Comparison of ENCODE assay signal across 8 cellular contexts in genomic region chr1:93848352-93848883, GRCh38. TPM values are rescaled to one million over a fixed set of nuclear protein-coding genes. Genes with fewer than 3 reads are reported as not detected.
DNase-seq lines count a peak whose midpoint lies in the region; ATAC-seq, FAIRE-seq and TF ChIP-seq lines count a peak whose summit lies in the region.

No MANE protein-coding gene starts in this region.

- peaks cover 16% of the 10 kb centered on the region for H3K27me3 Mint-ChIP-seq in GM23338 (ENCODE audit: insufficient read depth, low read depth, poor library complexity)

- peaks cover 22% of the 10 kb centered on the region for H3K9me3 Mint-ChIP-seq in GM23338

- no peak for TF ChIP-seq POLR2A in gastroesophageal sphincter (IDR thresholded peaks at IDR 0.05)
- no peak for TF ChIP-seq POLR2A in spleen (IDR thresholded peaks at IDR 0.05)

- no peaks in the 10 kb centered on the region for H4K20me1 ChIP-seq in GM23338 (replicated peaks; ENCODE audit: insufficient read depth)

- H3K27ac ChIP-seq in GM23338 (ENCODE audit: low read depth) = no peak overlapping the region
- peak overlapping the region; percentile 92 for H3K27ac ChIP-seq in VCaP
- peak overlapping the region; percentile 91 to 99 (median 98) for H3K27ac ChIP-seq in gastroesophageal sphincter
- H3K27ac ChIP-seq in spleen = peak overlapping the region; percentile 97 to 100 (median 98)

- H3K9me2 ChIP-seq in GM23338 (ENCODE audit: insufficient read depth) = no peaks in the 10 kb centered on the region

- peaks cover 13% of the 10 kb centered on the region for H3K4me1 Mint-ChIP-seq in GM23338

- TF ChIP-seq CTCF in GM23338 (conservative IDR thresholded peaks at IDR 0.05; ENCODE audit: low read depth in 2 of 2) (no peak), VCaP (conservative IDR thresholded peaks at IDR 0.05) (no peak), gastroesophageal sphincter (IDR thresholded peaks at IDR 0.05) (no peak), spleen (IDR thresholded peaks at IDR 0.05 in 8 of 11, conservative IDR thresholded peaks at IDR 0.05 in 3 of 11) (no peak)

- no peaks in the 10 kb centered on the region for H3K9me3 ChIP-seq in gastroesophageal sphincter
- H3K9me3 ChIP-seq in spleen = peaks cover 0 to 3% (median 0%) of the 10 kb centered on the region in 8 donors

- no peaks in the 10 kb centered on the region for H3K36me3 ChIP-seq in GM23338 (ENCODE audit: insufficient read depth)
- no peaks in the 10 kb centered on the region for H3K36me3 ChIP-seq in gastroesophageal sphincter
- no peaks in the 10 kb centered on the region for H3K36me3 ChIP-seq in spleen

- WGBS in gastroesophageal sphincter (ENCODE audit: low coverage in 1 of 2), 2 donors = 49 to 52% methylated on average over 4 of the region's 4 CpGs
- WGBS in spleen, 5 donors = 67 to 73% (median 70%) methylated on average over 4 of the region's 4 CpGs

- peaks cover 4% of the 10 kb centered on the region; the same call in 1 of the 2 replicates for H3F3A ChIP-seq in GM23338 (replicated peaks; ENCODE audit: low read depth)

- H3K27me3 ChIP-seq in GM23338 (ENCODE audit: insufficient read depth) = no peaks in the 10 kb centered on the region
- no peaks in the 10 kb centered on the region for H3K27me3 ChIP-seq in gastroesophageal sphincter
- no peaks in the 10 kb centered on the region for H3K27me3 ChIP-seq in spleen (replicated peaks in 1 of 7)

- DNase-seq in GM23338 (ENCODE audit: low spot score) (no peak), spleen (no peak), frontal cortex (ENCODE audit: low spot score in 2 of 2) (no peak), dedifferentiated amniotic fluid mesenchymal stem cell (ENCODE audit: extremely low spot score) (no peak), pons (ENCODE audit: low spot score) (no peak), COLO668 (lab: John Stamatoyannopoulos, UW; ENCODE audit: unreplicated experiment) (no peak)

- ATAC-seq in GM23338 (no peak), gastroesophageal sphincter (no peak)

- H3K4me1 ChIP-seq in GM23338 (ENCODE audit: insufficient read depth) (no peaks in the 10 kb centered on the region; the same call in 1 of the 2 replicates), gastroesophageal sphincter (peaks cover 0 to 36% (median 13%) of the 10 kb centered on the region in 3 donors), spleen (peaks cover 8 to 40% (median 29%) of the 10 kb centered on the region in 6 donors)

- peak overlapping the region; percentile 96 for H2AFZ ChIP-seq in GM23338

- peak overlapping the region; percentile 91 for H3K4me3 Mint-ChIP-seq in GM23338

- no peaks in the 10 kb centered on the region for H3K79me2 ChIP-seq in GM23338 (replicated peaks; ENCODE audit: insufficient read depth)

- no peak overlapping the region for H3K27ac Mint-ChIP-seq in GM23338

- TF ChIP-seq EP300 in gastroesophageal sphincter (IDR thresholded peaks at IDR 0.05) = no peak

- intact Hi-C loops in spleen (cut with DNase I; ENCODE audit: low total_unique reads) = loop anchor here (5.0 to 10.0 kb wide), 2 partner anchors 214 to 401 kb away; partner anchors contain the start of gene FNBP1L

- FAIRE-seq in frontal cortex (lab: Jason Lieb, UNC) = no peak

- H3K4me2 ChIP-seq in GM23338 = peak overlapping the region; percentile 78

- H3K4me3 ChIP-seq in GM23338 = peak overlapping the region; percentile 84
- H3K4me3 ChIP-seq in gastroesophageal sphincter = peak overlapping the region; percentile 76 to 89
- H3K4me3 ChIP-seq in spleen = peak overlapping the region in 7 of 8 donors; percentile 37 to 94 (median 80)

- H3K36me3 Mint-ChIP-seq in GM23338 (ENCODE audit: low read depth) = peaks cover 13% of the 10 kb centered on the region; the same call in 2 of the 3 replicates

TF ChIP-seq in GM23338, 12 proteins besides CTCF, POLR2A, EP300 and RAD21:
- no peak for TF ChIP-seq ZNF114 (CRISPR knock-in tag; IDR thresholded peaks at IDR 0.05)
- no peak for TF ChIP-seq NANOG (IDR thresholded peaks at IDR 0.05; ENCODE audit: borderline replicate concordance)
- no peak for TF ChIP-seq EZH2phosphoT487 (IDR thresholded peaks at IDR 0.05; ENCODE audit: unreplicated experiment)
- no peak for TF ChIP-seq ETS1 (IDR thresholded peaks at IDR 0.05)
- no peak for TF ChIP-seq REST (IDR thresholded peaks at IDR 0.05; ENCODE audit: unreplicated experiment)

RNA-seq across cellular contexts. Expression of gene DNTTIP2, which starts 30.6 kb away (rescaled TPM):
- 48.1 and 55.5 TPM in 2 replicates for total RNA-seq in GM23338 (2014; rRNA removed; shearing (Covaris generic))
- 80.2 and 91.3 TPM in 2 replicates for polyA plus RNA-seq in GM23338 (2016; fragmentation: Nextera tagmentation; extraction: Ambion mirVana)
- total RNA-seq in gastroesophageal sphincter = 10 to 100 TPM; 30.6 to 42.2 (median 40.3) TPM
- total RNA-seq in spleen = 10 to 100 TPM; 32.9 to 57.8 (median 46.0) TPM
- polyA plus RNA-seq in spleen = 10 to 100 TPM; 44.0 to 55.9 (median 50.8) TPM
- total RNA-seq in frontal cortex = 20.8 TPM
